ENCODE assay signal across 8 cellular contexts in the genomic region with DNA sequence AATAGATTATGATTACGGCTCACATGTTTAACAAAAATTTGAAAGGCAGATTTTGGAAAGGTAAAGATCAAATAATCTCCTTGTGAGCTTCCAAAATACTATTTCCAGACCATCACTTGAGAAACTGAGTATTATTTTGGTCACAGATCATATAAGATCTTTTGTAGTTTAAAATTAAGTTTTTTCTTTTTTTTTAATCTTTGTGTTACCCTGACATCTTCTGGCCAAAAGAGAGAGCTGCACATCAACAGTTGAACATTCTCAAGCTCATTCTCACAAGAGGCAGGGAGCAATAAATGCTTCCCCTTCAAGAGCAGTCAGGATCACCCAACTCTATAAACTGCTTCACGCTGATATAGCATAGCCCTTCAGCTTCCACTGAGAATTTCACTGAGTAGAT. TPM values are rescaled to one million over a fixed set of nuclear protein-coding genes. Genes with fewer than 3 reads are reported as not detected.
DNase-seq lines count a peak whose midpoint lies in the region; ATAC-seq, FAIRE-seq and TF ChIP-seq lines count a peak whose summit lies in the region.

No MANE protein-coding gene starts in this region.

- in situ Hi-C loops in K562 (cut with MboI): loop anchor here (10.0 kb wide), 1 partner anchor 322 kb away; no protein-coding TSS in a partner anchor

- no peak overlapping the region for H3K27ac ChIP-seq in K562 (ENCODE audit: extremely low read depth, low read depth, low read length)

- no peak overlapping the region for H3K4me2 ChIP-seq in K562 (ENCODE audit: insufficient read depth, low read length)

- POLR2A ChIA-PET in K562 (lab: Yijun Ruan, JAX): interaction anchor here (0.5 kb wide), 1 partner anchor 328 kb away, joined by 3 read pairs; no protein-coding TSS in a partner anchor

- no peaks in the 10 kb centered on the region for H4K20me1 ChIP-seq in K562 (replicated peaks; ENCODE audit: control insufficient read depth, insufficient read depth, low read length)

- H3K9me3 ChIP-seq in K562 (replicated peaks; ENCODE audit: control insufficient read depth, insufficient read depth, low read depth, low read length): no peaks in the 10 kb centered on the region

- no peaks in the 10 kb centered on the region for H3K9me1 ChIP-seq in K562 (ENCODE audit: control insufficient read depth, insufficient read depth, low read length)

- H3K79me2 ChIP-seq in K562 (ENCODE audit: control insufficient read depth, insufficient read depth, low read length): no peaks in the 10 kb centered on the region

- H3K9me3 Mint-ChIP-seq in activated naive CD8-positive, alpha-beta T cell treated with anti-CD3 and anti-CD28 coated beads for 36 hours: no peaks in the 10 kb centered on the region

- ATAC-seq in HG03432 (IDR thresholded peaks at IDR 0.05; ENCODE audit: unreplicated experiment): peak; percentile 53
- ATAC-seq in K562: peak; percentile 59; the same call in 1 of the 3 replicates
- ATAC-seq in GM18873 (IDR thresholded peaks at IDR 0.05; ENCODE audit: low FRiP score, unreplicated experiment): no peak
- ATAC-seq in GM19397 (IDR thresholded peaks at IDR 0.05; ENCODE audit: unreplicated experiment): no peak

- H3K4me1 Mint-ChIP-seq in activated naive CD8-positive, alpha-beta T cell treated with anti-CD3 and anti-CD28 coated beads for 36 hours: peaks cover 1% of the 10 kb centered on the region

- peak; percentile 15 to 27; a peak in 3 of 4 replicates for TF ChIP-seq RAD21 in K562 (CRISPR knock-in tag; conservative IDR thresholded peaks at IDR 0.05 in 1 of 2, IDR thresholded peaks at IDR 0.05 in 1 of 2)

- intact Hi-C loops in K562 (cut with micrococcal nuclease): loop anchor here (5.0 kb wide), 1 partner anchor 314 kb away; no protein-coding TSS in a partner anchor

- no peak for TF ChIP-seq EP300 in K562 (IDR thresholded peaks at IDR 0.05; ENCODE audit: low read length)

- H3K4me1 ChIP-seq in K562 (replicated peaks in 1 of 2; ENCODE audit: control insufficient read depth in 2 of 2, insufficient read depth in 2 of 2, low read length in 2 of 2): no peaks in the 10 kb centered on the region

- TF ChIP-seq CTCF in K562 (IDR thresholded peaks at IDR 0.05 in 2 of 3, conservative IDR thresholded peaks at IDR 0.05 in 1 of 3; ENCODE audit: insufficient read depth in 2 of 3, low read depth in 1 of 3, low read length in 3 of 3): peak in 2 of 3 experiments; percentile 44 to 51; a peak in 3 of 6 replicates

- H3K9ac ChIP-seq in K562 (ENCODE audit: insufficient read depth in 1 of 2, low read depth in 2 of 2, low read length in 2 of 2): no peak overlapping the region

- FAIRE-seq in K562 (lab: Jason Lieb, UNC): peak; percentile 51

- no peak overlapping the region for H3K4me3 Mint-ChIP-seq in activated naive CD8-positive, alpha-beta T cell treated with anti-CD3 and anti-CD28 coated beads for 36 hours

- no peak overlapping the region for H3K27ac Mint-ChIP-seq in activated naive CD8-positive, alpha-beta T cell treated with anti-CD3 and anti-CD28 coated beads for 36 hours

- BruUV-seq in K562 (replicated peaks; lab: Mats Ljungman, UMichigan): no TSS peak

- peaks cover 51% of the 10 kb centered on the region; the same call in 1 of the 3 replicates for H3K36me3 ChIP-seq in K562 (ENCODE audit: control insufficient read depth, insufficient read depth, low read length)

- H3K27me3 Mint-ChIP-seq in activated naive CD8-positive, alpha-beta T cell treated with anti-CD3 and anti-CD28 coated beads for 36 hours: no peaks in the 10 kb centered on the region

- DNase-seq in NCI-H1105 treated with DMSO at 0.1 percent for 48 hours (lab: John Stamatoyannopoulos, UW) (peak; percentile 4), NCI-H1105 (lab: John Stamatoyannopoulos, UW) (no peak), K562 (ENCODE audit: extremely low read depth in 1 of 4, low spot score in 3 of 4) (peak in 1 of 4 experiments; percentile 13), myocyte (ENCODE audit: low read depth) (peak; percentile 31)
- no peak for DNase-seq in activated naive CD8-positive, alpha-beta T cell treated with anti-CD3 and anti-CD28 coated beads for 36 hours

- H3K27me3 ChIP-seq in K562 (ENCODE audit: control insufficient read depth in 2 of 2, insufficient read depth in 2 of 2, low read length in 2 of 2): no peaks in the 10 kb centered on the region

- WGBS in K562 (ENCODE audit: insufficient coverage, low coverage, missing lambda C conversion rate): 100% methylated on average over 2 of the region's 2 CpGs

- TF ChIP-seq POLR2A in K562 (conservative IDR thresholded peaks at IDR 0.05): no peak

- CTCF ChIA-PET in K562 (lab: Yijun Ruan, JAX; ENCODE audit: low intra/inter-chr PET ratio): interaction anchor here (0.5 kb wide), 1 partner anchor 349 kb away, joined by 3 read pairs; no protein-coding TSS in a partner anchor

- H2AFZ ChIP-seq in K562 (ENCODE audit: low read depth, low read length): no peak overlapping the region

- H3K4me3 ChIP-seq in K562: no peak overlapping the region

- peaks cover 5% of the 10 kb centered on the region for H3K36me3 Mint-ChIP-seq in activated naive CD8-positive, alpha-beta T cell treated with anti-CD3 and anti-CD28 coated beads for 36 hours

TF ChIP-seq in K562, 482 proteins besides CTCF, POLR2A, EP300 and RAD21 (continues in another document):
- TF ChIP-seq ZNF384 (IDR thresholded peaks at IDR 0.05; ENCODE audit: low read depth, low read length) (0 out of 2 replicates have a peak, but pooled peaks have one; percentile 15), BCL6 (CRISPR knock-in tag; IDR thresholded peaks at IDR 0.05) (no peak), CHD2 (IDR thresholded peaks at IDR 0.05; ENCODE audit: low read depth, low read length) (no peak), STAG1 (CRISPR knock-in tag; IDR thresholded peaks at IDR 0.05; ENCODE audit: borderline replicate concordance) (no peak)
- TF ChIP-seq, protein P1, sequence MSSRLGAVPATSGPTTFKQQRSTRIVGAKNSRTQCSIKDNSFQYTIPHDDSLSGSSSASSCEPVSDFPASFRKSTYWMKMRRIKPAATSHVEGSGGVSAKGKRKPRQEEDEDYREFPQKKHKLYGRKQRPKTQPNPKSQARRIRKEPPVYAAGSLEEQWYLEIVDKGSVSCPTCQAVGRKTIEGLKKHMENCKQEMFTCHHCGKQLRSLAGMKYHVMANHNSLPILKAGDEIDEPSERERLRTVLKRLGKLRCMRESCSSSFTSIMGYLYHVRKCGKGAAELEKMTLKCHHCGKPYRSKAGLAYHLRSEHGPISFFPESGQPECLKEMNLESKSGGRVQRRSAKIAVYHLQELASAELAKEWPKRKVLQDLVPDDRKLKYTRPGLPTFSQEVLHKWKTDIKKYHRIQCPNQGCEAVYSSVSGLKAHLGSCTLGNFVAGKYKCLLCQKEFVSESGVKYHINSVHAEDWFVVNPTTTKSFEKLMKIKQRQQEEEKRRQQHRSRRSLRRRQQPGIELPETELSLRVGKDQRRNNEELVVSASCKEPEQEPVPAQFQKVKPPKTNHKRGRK (tag; IDR thresholded peaks at IDR 0.05): no peak

RNA-seq across cellular contexts. Expression of a gene that starts 15.9 kb away (rescaled TPM):
- total RNA-seq in K562 (2011; cell fraction: chromatin; rRNA removed; ENCODE audit: low replicate concordance): 16.3 and 18.3 TPM in 2 replicates
- 10.3 and 11.7 TPM in 2 replicates for total RNA-seq in K562 (2011; cell fraction: nucleolus; rRNA removed)
- 20.1 and 20.8 TPM in 2 replicates for total RNA-seq in K562 (2011; cell fraction: nucleoplasm; rRNA removed)
- total RNA-seq in K562 (2014; rRNA removed) (7.9 and 13.7 TPM in 2 replicates), K562 (2014; rRNA removed; fragmentation: Illumina TruSeq; extraction: Trizol) (19.5 and 19.9 TPM in 2 replicates), K562 (2015; rRNA removed; fragmentation: Illumina TruSeq; extraction: Trizol) (20.0 and 20.6 TPM in 2 replicates), K562 (2021) (13.2 and 15.2 TPM in 2 replicates), myocyte (20.8 and 21.1 TPM in 2 replicates)
- polyA plus RNA-seq in K562 (2011; rRNA removed) (20.8 and 28.5 TPM in 2 replicates), K562 (2014; fragmentation: Illumina TruSeq; extraction: Trizol) (24.1 and 25.5 TPM in 2 replicates), K562 (2014; fragmentation: Nextera tagmentation; extraction: Ambion mirVana) (1 to 10 TPM; 4.4 to 4.5 TPM), K562 (2014; rRNA removed) (13.3 TPM in 2 replicates)
- polyA plus RNA-seq in K562 (2011; cell fraction: cytosol; rRNA removed): 14.1 and 18.6 TPM in 2 replicates
- 4.6 and 4.7 TPM in 2 replicates for polyA plus RNA-seq in K562 (2011; cell fraction: nucleus; rRNA removed)
- polyA plus RNA-seq in K562 (2012): 12.0 and 14.0 TPM in 2 replicates
- 22.1 and 23.0 TPM in 2 replicates for polyA minus RNA-seq in K562 (2011; rRNA and poly(A)+ RNA removed)
- polyA minus RNA-seq in K562 (2011; cell fraction: cytosol; rRNA and poly(A)+ RNA removed): 5.8 and 10.6 TPM in 2 replicates
- 1.3 and 2.2 TPM in 2 replicates for polyA minus RNA-seq in K562 (2011; cell fraction: nucleus; rRNA and poly(A)+ RNA removed)
- polyA plus RNA-seq in myocyte (2012): 11.9 TPM
- 10 to 100 TPM; 13.2 to 14.9 TPM for total RNA-seq in activated naive CD8-positive, alpha-beta T cell treated with anti-CD3 and anti-CD28 coated beads for 36 hours

RNA-seq across cellular contexts. Expression of a gene that starts 43.1 kb away (rescaled TPM):
- not detected in 2 replicates for total RNA-seq in K562 (2011; cell fraction: chromatin; rRNA removed; ENCODE audit: low replicate concordance)
- not detected in 2 replicates for total RNA-seq in K562 (2011; cell fraction: nucleolus; rRNA removed)
- not detected in 2 replicates for total RNA-seq in K562 (2011; cell fraction: nucleoplasm; rRNA removed)
- total RNA-seq in K562 (2014; rRNA removed) (not detected in 2 replicates), K562 (2014; rRNA removed; fragmentation: Illumina TruSeq; extraction: Trizol) (not detected in 2 replicates), K562 (2015; rRNA removed; fragmentation: Illumina TruSeq; extraction: Trizol) (not detected in 2 replicates), K562 (2021) (not detected in 2 replicates), myocyte (not detected in 2 replicates)
- polyA plus RNA-seq in K562 (2011; rRNA removed) (not detected in 2 replicates), K562 (2014; fragmentation: Illumina TruSeq; extraction: Trizol) (not detected in 2 replicates), K562 (2014; fragmentation: Nextera tagmentation; extraction: Ambion mirVana) (not detected), K562 (2014; rRNA removed) (not detected in 2 replicates)
- not detected in 2 replicates for polyA plus RNA-seq in K562 (2011; cell fraction: cytosol; rRNA removed)
- polyA plus RNA-seq in K562 (2011; cell fraction: nucleus; rRNA removed): not detected in 2 replicates
- not detected in 2 replicates for polyA plus RNA-seq in K562 (2012)
- polyA minus RNA-seq in K562 (2011; rRNA and poly(A)+ RNA removed): not detected in 2 replicates
- not detected in 2 replicates for polyA minus RNA-seq in K562 (2011; cell fraction: cytosol; rRNA and poly(A)+ RNA removed)
- not detected in 2 replicates for polyA minus RNA-seq in K562 (2011; cell fraction: nucleus; rRNA and poly(A)+ RNA removed)
- 0.13 TPM for polyA plus RNA-seq in myocyte (2012)
- not detected for total RNA-seq in activated naive CD8-positive, alpha-beta T cell treated with anti-CD3 and anti-CD28 coated beads for 36 hours

Comparison
In these comparisons a context has a peak if more than half of its experiments do, and no peak if none do; other contexts are left out.
1. DNase-seq: peak in NCI-H1105 treated with DMSO at 0.1 percent for 48 hours (single experiment) and myocyte (single experiment); none in NCI-H1105 (single experiment) and activated naive CD8-positive, alpha-beta T cell treated with anti-CD3 and anti-CD28 coated beads for 36 hours (single experiment).
2. ATAC-seq: peak in HG03432 (single experiment) and K562 (single experiment); none in GM18873 (single experiment) and GM19397 (single experiment).